1 cellular context compared by ENCODE assay signal in genomic region chr12:88113871-88114270, GRCh38.
A peak's percentile ranks its signal among the peaks of the same experiment; 100 is the strongest.
TF ChIP-seq lines count a peak whose summit lies in the region.

No MANE protein-coding gene starts in this region.

TF ChIP-seq in IMR-90, 13 proteins besides CTCF, POLR2A, EP300 and RAD21:
- no peak for TF ChIP-seq SMC3 (IDR thresholded peaks at IDR 0.05; ENCODE audit: low read depth, low read length)
- TF ChIP-seq CEBPB (IDR thresholded peaks at IDR 0.05; ENCODE audit: low read depth, low read length) = no peak
- TF ChIP-seq MAZ (IDR thresholded peaks at IDR 0.05; ENCODE audit: borderline replicate concordance, low read depth, low read length) = no peak
- no peak for TF ChIP-seq USF2 (IDR thresholded peaks at IDR 0.05; ENCODE audit: low read depth, low read length)
- peak; percentile 33; the same call in 1 of the 2 replicates for TF ChIP-seq MAFK (IDR thresholded peaks at IDR 0.05; ENCODE audit: low read depth, low read length)
- TF ChIP-seq MXI1 (IDR thresholded peaks at IDR 0.05; ENCODE audit: borderline replicate concordance, low read depth, low read length) = no peak
